Comparison of ENCODE assay signal across 1 cellular context in the genomic region with DNA sequence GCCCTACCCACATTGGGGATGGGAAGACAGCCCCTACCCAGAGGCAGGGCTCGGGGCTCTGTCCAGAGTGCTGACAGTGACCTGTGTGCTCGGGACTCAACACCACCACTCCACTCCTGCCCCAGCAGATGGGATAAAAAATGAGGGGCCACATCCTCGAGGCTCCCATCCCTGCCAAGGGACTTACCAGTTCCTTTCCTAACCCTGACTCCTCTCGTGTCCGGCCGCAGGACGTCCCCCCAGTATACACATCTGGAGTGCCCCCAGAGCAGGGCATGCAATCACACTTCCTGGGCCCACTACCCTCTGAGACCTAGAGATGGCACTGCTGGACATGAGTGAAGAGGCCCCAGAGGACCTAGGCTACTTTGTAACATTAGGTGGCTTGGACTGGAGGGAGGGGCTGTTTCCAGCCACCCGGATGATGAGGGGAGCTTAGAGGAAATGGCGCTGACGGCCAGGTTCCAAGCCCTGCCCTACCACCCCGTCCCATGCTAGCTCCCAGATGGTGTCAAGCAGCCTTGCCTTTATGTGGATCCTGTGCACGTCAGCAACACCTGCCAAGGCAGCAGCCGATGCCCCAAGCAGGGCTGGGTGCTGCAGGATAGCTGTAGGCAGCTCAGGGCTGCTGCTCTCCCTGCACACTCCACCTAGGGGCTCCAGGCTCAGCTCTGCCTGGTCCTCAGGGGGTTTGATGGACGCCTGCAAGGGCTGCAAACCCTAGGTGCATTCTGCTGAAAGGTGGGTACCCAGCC.
A peak's percentile ranks its signal among the peaks of the same experiment; 100 is the strongest.
TF ChIP-seq lines count a peak whose summit lies in the region.

No MANE protein-coding gene starts in this region.

TF ChIP-seq in K562, 482 proteins besides CTCF, POLR2A, EP300 and RAD21 (continued from another document and continues in another):
- TF ChIP-seq JUN (IDR thresholded peaks at IDR 0.05; ENCODE audit: borderline replicate concordance, low read depth, low read length) (no peak), JUN (CRISPR knock-in tag; IDR thresholded peaks at IDR 0.05; ENCODE audit: borderline replicate concordance) (no peak), GTF2F1 (IDR thresholded peaks at IDR 0.05; ENCODE audit: low read depth, low read length) (0 out of 2 replicates have a peak, but pooled peaks have one; percentile 46), NFIC (IDR thresholded peaks at IDR 0.05) (peak; percentile 59), ASH1L (IDR thresholded peaks at IDR 0.05; ENCODE audit: borderline replicate concordance, low read depth, partially characterized antibody) (no peak), ZNF766 (CRISPR knock-in tag; conservative IDR thresholded peaks at IDR 0.05) (no peak), TSC22D4 (tag; IDR thresholded peaks at IDR 0.05) (no peak), TEAD1 (CRISPR knock-in tag; IDR thresholded peaks at IDR 0.05) (no peak), ZFPM2 (CRISPR knock-in tag; IDR thresholded peaks at IDR 0.05) (0 out of 2 replicates have a peak, but pooled peaks have one; percentile 66), C11orf30 (IDR thresholded peaks at IDR 0.05; ENCODE audit: low read depth) (no peak), CC2D1A (IDR thresholded peaks at IDR 0.05) (no peak), STAT5A (IDR thresholded peaks at IDR 0.05; ENCODE audit: borderline replicate concordance, low read length) (no peak), ILK (tag; IDR thresholded peaks at IDR 0.05; ENCODE audit: borderline replicate concordance, low read depth) (no peak), CBX8 (IDR thresholded peaks at IDR 0.05; ENCODE audit: borderline replicate concordance, extremely low read depth, low read depth, low read length, poor library complexity, severe bottlenecking) (no peak), KAT8 (IDR thresholded peaks at IDR 0.05; ENCODE audit: low read depth) (no peak), PYGO2 (tag; IDR thresholded peaks at IDR 0.05) (no peak), ZKSCAN1 (IDR thresholded peaks at IDR 0.05; ENCODE audit: low read depth, low read length) (no peak), NFRKB (IDR thresholded peaks at IDR 0.05; ENCODE audit: low read depth) (no peak), ZNF445 (CRISPR knock-in tag; IDR thresholded peaks at IDR 0.05; ENCODE audit: low read depth) (no peak), SREBF1 (IDR thresholded peaks at IDR 0.05; ENCODE audit: borderline replicate concordance, low read depth, low read length) (no peak), ZNF174 (CRISPR knock-in tag; IDR thresholded peaks at IDR 0.05) (no peak), SRSF9 (IDR thresholded peaks at IDR 0.05; ENCODE audit: borderline replicate concordance, low read depth, low read length) (no peak), CBX5 (IDR thresholded peaks at IDR 0.05; ENCODE audit: borderline replicate concordance, low read depth) (no peak), CBFA2T3 (IDR thresholded peaks at IDR 0.05) (no peak), BMI1 (IDR thresholded peaks at IDR 0.05; ENCODE audit: low read length) (no peak), ZNF695 (CRISPR knock-in tag; IDR thresholded peaks at IDR 0.05) (no peak; the same call in 1 of the 2 replicates)
- TF ChIP-seq, protein P1, sequence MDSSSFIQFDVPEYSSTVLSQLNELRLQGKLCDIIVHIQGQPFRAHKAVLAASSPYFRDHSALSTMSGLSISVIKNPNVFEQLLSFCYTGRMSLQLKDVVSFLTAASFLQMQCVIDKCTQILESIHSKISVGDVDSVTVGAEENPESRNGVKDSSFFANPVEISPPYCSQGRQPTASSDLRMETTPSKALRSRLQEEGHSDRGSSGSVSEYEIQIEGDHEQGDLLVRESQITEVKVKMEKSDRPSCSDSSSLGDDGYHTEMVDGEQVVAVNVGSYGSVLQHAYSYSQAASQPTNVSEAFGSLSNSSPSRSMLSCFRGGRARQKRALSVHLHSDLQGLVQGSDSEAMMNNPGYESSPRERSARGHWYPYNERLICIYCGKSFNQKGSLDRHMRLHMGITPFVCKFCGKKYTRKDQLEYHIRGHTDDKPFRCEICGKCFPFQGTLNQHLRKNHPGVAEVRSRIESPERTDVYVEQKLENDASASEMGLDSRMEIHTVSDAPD (CRISPR knock-in tag; IDR thresholded peaks at IDR 0.05) = no peak
- TF ChIP-seq, protein P2, sequence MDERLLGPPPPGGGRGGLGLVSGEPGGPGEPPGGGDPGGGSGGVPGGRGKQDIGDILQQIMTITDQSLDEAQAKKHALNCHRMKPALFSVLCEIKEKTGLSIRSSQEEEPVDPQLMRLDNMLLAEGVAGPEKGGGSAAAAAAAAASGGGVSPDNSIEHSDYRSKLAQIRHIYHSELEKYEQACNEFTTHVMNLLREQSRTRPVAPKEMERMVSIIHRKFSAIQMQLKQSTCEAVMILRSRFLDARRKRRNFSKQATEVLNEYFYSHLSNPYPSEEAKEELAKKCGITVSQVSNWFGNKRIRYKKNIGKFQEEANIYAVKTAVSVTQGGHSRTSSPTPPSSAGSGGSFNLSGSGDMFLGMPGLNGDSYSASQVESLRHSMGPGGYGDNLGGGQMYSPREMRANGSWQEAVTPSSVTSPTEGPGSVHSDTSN (CRISPR knock-in tag; IDR thresholded peaks at IDR 0.05; ENCODE audit: low read depth) = no peak
- TF ChIP-seq, protein P2 (tag; conservative IDR thresholded peaks at IDR 0.05; ENCODE audit: low read depth) = no peak
- TF ChIP-seq, protein P3, sequence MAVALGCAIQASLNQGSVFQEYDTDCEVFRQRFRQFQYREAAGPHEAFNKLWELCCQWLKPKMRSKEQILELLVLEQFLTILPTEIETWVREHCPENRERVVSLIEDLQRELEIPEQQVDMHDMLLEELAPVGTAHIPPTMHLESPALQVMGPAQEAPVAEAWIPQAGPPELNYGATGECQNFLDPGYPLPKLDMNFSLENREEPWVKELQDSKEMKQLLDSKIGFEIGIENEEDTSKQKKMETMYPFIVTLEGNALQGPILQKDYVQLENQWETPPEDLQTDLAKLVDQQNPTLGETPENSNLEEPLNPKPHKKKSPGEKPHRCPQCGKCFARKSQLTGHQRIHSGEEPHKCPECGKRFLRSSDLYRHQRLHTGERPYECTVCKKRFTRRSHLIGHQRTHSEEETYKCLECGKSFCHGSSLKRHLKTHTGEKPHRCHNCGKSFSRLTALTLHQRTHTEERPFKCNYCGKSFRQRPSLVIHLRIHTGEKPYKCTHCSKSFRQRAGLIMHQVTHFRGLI (CRISPR knock-in tag; IDR thresholded peaks at IDR 0.05) = no peak
- TF ChIP-seq, protein P4, sequence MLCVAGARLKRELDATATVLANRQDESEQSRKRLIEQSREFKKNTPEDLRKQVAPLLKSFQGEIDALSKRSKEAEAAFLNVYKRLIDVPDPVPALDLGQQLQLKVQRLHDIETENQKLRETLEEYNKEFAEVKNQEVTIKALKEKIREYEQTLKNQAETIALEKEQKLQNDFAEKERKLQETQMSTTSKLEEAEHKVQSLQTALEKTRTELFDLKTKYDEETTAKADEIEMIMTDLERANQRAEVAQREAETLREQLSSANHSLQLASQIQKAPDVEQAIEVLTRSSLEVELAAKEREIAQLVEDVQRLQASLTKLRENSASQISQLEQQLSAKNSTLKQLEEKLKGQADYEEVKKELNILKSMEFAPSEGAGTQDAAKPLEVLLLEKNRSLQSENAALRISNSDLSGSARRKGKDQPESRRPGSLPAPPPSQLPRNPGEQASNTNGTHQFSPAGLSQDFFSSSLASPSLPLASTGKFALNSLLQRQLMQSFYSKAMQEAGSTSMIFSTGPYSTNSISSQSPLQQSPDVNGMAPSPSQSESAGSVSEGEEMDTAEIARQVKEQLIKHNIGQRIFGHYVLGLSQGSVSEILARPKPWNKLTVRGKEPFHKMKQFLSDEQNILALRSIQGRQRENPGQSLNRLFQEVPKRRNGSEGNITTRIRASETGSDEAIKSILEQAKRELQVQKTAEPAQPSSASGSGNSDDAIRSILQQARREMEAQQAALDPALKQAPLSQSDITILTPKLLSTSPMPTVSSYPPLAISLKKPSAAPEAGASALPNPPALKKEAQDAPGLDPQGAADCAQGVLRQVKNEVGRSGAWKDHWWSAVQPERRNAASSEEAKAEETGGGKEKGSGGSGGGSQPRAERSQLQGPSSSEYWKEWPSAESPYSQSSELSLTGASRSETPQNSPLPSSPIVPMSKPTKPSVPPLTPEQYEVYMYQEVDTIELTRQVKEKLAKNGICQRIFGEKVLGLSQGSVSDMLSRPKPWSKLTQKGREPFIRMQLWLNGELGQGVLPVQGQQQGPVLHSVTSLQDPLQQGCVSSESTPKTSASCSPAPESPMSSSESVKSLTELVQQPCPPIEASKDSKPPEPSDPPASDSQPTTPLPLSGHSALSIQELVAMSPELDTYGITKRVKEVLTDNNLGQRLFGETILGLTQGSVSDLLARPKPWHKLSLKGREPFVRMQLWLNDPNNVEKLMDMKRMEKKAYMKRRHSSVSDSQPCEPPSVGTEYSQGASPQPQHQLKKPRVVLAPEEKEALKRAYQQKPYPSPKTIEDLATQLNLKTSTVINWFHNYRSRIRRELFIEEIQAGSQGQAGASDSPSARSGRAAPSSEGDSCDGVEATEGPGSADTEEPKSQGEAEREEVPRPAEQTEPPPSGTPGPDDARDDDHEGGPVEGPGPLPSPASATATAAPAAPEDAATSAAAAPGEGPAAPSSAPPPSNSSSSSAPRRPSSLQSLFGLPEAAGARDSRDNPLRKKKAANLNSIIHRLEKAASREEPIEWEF (CRISPR knock-in tag; IDR thresholded peaks at IDR 0.05) = no peak
- TF ChIP-seq, protein P5, sequence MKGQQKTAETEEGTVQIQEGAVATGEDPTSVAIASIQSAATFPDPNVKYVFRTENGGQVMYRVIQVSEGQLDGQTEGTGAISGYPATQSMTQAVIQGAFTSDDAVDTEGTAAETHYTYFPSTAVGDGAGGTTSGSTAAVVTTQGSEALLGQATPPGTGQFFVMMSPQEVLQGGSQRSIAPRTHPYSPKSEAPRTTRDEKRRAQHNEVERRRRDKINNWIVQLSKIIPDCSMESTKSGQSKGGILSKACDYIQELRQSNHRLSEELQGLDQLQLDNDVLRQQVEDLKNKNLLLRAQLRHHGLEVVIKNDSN (CRISPR knock-in tag; IDR thresholded peaks at IDR 0.05) = no peak
- TF ChIP-seq, protein P6, sequence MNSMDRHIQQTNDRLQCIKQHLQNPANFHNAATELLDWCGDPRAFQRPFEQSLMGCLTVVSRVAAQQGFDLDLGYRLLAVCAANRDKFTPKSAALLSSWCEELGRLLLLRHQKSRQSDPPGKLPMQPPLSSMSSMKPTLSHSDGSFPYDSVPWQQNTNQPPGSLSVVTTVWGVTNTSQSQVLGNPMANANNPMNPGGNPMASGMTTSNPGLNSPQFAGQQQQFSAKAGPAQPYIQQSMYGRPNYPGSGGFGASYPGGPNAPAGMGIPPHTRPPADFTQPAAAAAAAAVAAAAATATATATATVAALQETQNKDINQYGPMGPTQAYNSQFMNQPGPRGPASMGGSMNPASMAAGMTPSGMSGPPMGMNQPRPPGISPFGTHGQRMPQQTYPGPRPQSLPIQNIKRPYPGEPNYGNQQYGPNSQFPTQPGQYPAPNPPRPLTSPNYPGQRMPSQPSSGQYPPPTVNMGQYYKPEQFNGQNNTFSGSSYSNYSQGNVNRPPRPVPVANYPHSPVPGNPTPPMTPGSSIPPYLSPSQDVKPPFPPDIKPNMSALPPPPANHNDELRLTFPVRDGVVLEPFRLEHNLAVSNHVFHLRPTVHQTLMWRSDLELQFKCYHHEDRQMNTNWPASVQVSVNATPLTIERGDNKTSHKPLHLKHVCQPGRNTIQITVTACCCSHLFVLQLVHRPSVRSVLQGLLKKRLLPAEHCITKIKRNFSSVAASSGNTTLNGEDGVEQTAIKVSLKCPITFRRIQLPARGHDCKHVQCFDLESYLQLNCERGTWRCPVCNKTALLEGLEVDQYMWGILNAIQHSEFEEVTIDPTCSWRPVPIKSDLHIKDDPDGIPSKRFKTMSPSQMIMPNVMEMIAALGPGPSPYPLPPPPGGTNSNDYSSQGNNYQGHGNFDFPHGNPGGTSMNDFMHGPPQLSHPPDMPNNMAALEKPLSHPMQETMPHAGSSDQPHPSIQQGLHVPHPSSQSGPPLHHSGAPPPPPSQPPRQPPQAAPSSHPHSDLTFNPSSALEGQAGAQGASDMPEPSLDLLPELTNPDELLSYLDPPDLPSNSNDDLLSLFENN (IDR thresholded peaks at IDR 0.05; ENCODE audit: low read depth in 2 of 2, low read length in 2 of 2) = 0 out of 4 replicates have a peak, but pooled peaks of 1 of the 2 experiments have one; percentile 14
